8 cellular contexts compared by ENCODE assay signal in the genomic region with DNA sequence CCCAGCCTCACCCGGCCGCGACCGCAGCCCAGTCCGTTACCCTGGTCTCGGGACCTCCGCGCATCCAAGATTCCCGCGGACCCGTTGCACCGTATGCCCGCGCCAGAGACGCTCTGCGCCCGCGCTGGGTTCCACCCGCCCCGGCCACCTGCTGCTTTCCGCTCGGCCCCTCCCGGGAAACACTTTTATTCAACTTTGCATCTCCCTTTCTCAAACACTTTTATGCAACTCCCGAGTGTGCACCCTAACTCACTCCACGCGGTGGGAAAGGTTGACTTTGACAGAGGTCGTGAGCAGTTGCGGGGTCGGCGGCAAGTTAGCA.
DNase-seq lines count a peak whose midpoint lies in the region; ATAC-seq and TF ChIP-seq lines count a peak whose summit lies in the region.

A gene with protein sequence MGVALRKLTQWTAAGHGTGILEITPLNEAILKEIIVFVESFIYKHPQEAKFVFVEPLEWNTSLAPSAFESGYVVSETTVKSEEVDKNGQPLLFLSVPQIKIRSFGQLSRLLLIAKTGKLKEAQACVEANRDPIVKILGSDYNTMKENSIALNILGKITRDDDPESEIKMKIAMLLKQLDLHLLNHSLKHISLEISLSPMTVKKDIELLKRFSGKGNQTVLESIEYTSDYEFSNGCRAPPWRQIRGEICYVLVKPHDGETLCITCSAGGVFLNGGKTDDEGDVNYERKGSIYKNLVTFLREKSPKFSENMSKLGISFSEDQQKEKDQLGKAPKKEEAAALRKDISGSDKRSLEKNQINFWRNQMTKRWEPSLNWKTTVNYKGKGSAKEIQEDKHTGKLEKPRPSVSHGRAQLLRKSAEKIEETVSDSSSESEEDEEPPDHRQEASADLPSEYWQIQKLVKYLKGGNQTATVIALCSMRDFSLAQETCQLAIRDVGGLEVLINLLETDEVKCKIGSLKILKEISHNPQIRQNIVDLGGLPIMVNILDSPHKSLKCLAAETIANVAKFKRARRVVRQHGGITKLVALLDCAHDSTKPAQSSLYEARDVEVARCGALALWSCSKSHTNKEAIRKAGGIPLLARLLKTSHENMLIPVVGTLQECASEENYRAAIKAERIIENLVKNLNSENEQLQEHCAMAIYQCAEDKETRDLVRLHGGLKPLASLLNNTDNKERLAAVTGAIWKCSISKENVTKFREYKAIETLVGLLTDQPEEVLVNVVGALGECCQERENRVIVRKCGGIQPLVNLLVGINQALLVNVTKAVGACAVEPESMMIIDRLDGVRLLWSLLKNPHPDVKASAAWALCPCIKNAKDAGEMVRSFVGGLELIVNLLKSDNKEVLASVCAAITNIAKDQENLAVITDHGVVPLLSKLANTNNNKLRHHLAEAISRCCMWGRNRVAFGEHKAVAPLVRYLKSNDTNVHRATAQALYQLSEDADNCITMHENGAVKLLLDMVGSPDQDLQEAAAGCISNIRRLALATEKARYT (minus strand): TSS at position 126 of the 322 bp plus-strand sequence. CDS start 3,937 bp downstream, outside the sequence.

- no peaks in the 10 kb centered on the region for H3K36me3 ChIP-seq in effector memory CD4-positive, alpha-beta T cell (ENCODE audit: control insufficient read depth, insufficient read depth, low read length)

- peaks cover 3% of the 10 kb centered on the region for H3K9me3 Mint-ChIP-seq in nephron progenitor cell

- peak within 1 kb of the TSS; percentile 92 for H3K4me3 Mint-ChIP-seq in nephron progenitor cell

- H3K27me3 Mint-ChIP-seq in nephron progenitor cell (ENCODE audit: low read depth, poor library complexity) = peaks cover 38% of the 10 kb centered on the region

- H3K4me3 ChIP-seq in AG09309 (ENCODE audit: control insufficient read depth, low read depth, low read length) (peak within 1 kb of the TSS; percentile 93), LNCaP clone FGC (ENCODE audit: low read depth, low read length) (peak within 1 kb of the TSS; percentile 45)
- peak within 1 kb of the TSS; percentile 57 for H3K4me3 ChIP-seq in effector memory CD4-positive, alpha-beta T cell (ENCODE audit: insufficient read depth, low read depth, low read length, poor library complexity, severe bottlenecking)

- DNase-seq in AG09309 (ENCODE audit: low read depth) = no peak
- no peak for DNase-seq in LNCaP clone FGC (ENCODE audit: low read depth)
- DNase-seq in effector memory CD4-positive, alpha-beta T cell = no peak
- no peak for DNase-seq in nephron progenitor cell
- no peak for DNase-seq in GM10266 (ENCODE audit: extremely low spot score)
- DNase-seq in DMS53 treated with DMSO at 0.1 percent for 48 hours (lab: John Stamatoyannopoulos, UW; ENCODE audit: unreplicated experiment) = no peak

- H3K27ac Mint-ChIP-seq in nephron progenitor cell = no peak within 1 kb of the TSS

- TF ChIP-seq CTCF in AG09309 (IDR thresholded peaks at IDR 0.05; ENCODE audit: control insufficient read depth, insufficient read depth, low read depth, low read length, missing control alignments) = no peak
- TF ChIP-seq CTCF in LNCaP clone FGC (IDR thresholded peaks at IDR 0.05; ENCODE audit: control insufficient read depth, extremely low read depth, insufficient read depth) = no peak
- no peak for TF ChIP-seq CTCF in nephron progenitor cell (IDR thresholded peaks at IDR 0.05)
- no peak for TF ChIP-seq CTCF in GM10266 (IDR thresholded peaks at IDR 0.05; ENCODE audit: control insufficient read depth, insufficient read depth, low read depth, missing control alignments)

- no peaks in the 10 kb centered on the region for H3K36me3 Mint-ChIP-seq in nephron progenitor cell (ENCODE audit: low read depth)

- peaks cover 5% of the 10 kb centered on the region for H3K27me3 ChIP-seq in effector memory CD4-positive, alpha-beta T cell (replicated peaks; ENCODE audit: control insufficient read depth, insufficient read depth, low read length, poor library complexity, severe bottlenecking)

- no peak within 1 kb of the TSS for H3K27ac ChIP-seq in effector memory CD4-positive, alpha-beta T cell (ENCODE audit: insufficient read depth, low read length, poor library complexity, severe bottlenecking)

- H3K4me1 ChIP-seq in effector memory CD4-positive, alpha-beta T cell (ENCODE audit: control insufficient read depth, insufficient read depth, low read length, poor library complexity, severe bottlenecking) = no peaks in the 10 kb centered on the region

- ATAC-seq in HG02970 (IDR thresholded peaks at IDR 0.05; ENCODE audit: low FRiP score, unreplicated experiment) (no peak), GM21717 (IDR thresholded peaks at IDR 0.05; ENCODE audit: unreplicated experiment) (no peak)

- H3K9me3 ChIP-seq in effector memory CD4-positive, alpha-beta T cell (ENCODE audit: control insufficient read depth, low read length) = no peaks in the 10 kb centered on the region

- H3K4me1 Mint-ChIP-seq in nephron progenitor cell = peaks cover 13% of the 10 kb centered on the region
